Comparison of ENCODE assay signal across 8 cellular contexts in the genomic region with DNA sequence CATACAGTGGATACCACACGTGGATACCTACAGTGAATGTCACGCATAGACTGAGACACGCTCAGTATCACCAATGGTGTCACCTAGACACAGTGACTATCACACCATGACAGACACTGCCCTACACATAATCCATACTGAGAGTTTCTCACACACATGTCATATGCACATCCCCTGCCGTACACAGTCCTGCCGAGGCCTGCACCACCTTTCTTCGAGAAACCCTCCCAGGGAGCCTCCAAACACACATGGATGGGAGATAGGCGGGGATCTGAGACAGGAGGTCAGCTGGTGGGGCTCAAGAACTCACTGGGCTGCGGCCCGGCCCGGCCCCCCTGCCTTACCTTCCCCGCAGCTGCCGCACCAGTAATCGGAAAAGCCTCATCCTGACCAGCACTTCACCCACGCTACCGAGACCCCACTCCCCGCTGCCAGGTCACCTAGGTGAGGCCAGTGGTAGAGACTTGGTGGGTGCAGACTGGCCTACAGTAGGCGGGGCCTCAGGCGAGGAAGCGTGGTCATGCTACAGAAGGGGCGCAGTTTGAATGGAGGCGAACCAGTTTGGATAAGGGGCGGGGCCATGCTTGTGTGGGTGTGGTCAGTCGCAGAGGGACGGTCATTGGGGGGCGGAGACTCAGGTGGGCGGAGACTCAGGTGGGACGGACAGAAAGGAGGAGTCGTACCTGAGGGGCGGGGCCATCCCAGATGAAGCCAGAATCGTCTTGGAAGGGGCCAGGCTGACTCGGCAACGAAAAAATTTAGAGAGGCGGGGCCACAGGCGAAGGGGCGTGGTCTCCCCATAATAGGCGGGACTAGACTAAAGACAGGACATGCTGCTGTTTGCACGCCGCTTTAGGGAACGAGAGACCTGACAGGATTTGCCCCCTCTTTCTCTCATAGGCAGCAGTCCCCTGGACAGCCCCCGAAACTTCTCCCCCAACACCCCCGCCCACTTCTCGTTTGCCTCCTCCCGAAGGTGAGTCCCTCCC. TPM values are rescaled to one million over a fixed set of nuclear protein-coding genes. Genes with fewer than 3 reads are reported as not detected.
DNase-seq lines count a peak whose midpoint lies in the region; ATAC-seq and TF ChIP-seq lines count a peak whose summit lies in the region.

No MANE protein-coding gene starts in this region.

- H3K4me1 Mint-ChIP-seq in nephron progenitor cell = peaks cover 50% of the 10 kb centered on the region

- no peaks in the 10 kb centered on the region for H3K36me3 Mint-ChIP-seq in nephron progenitor cell (ENCODE audit: low read depth)

- peaks cover 13% of the 10 kb centered on the region; the same call in 1 of the 2 replicates for H4K20me1 ChIP-seq in DOHH2 (ENCODE audit: control insufficient read depth, insufficient read depth, low read depth, low read length)
- H4K20me1 ChIP-seq in Karpas-422 (ENCODE audit: insufficient read depth, low read depth, low read length) = 0 out of 2 replicates have a peak, but pooled peaks cover 4% of the 10 kb centered on the region

- H3F3A ChIP-seq in DOHH2 (ENCODE audit: control insufficient read depth, insufficient read depth) = peaks cover 21% of the 10 kb centered on the region

- H3K79me2 ChIP-seq in DOHH2 (ENCODE audit: control insufficient read depth, low read length) (no peaks in the 10 kb centered on the region), Karpas-422 (ENCODE audit: low read length) (no peaks in the 10 kb centered on the region)

- no peak for TF ChIP-seq POLR2A in erythroblast (IDR thresholded peaks at IDR 0.05; ENCODE audit: low read length)

- H3K9me2 ChIP-seq in DOHH2 (replicated peaks; ENCODE audit: control insufficient read depth, low read length) (no peaks in the 10 kb centered on the region), Karpas-422 (replicated peaks; ENCODE audit: insufficient read depth, low read length) (no peaks in the 10 kb centered on the region)

- ATAC-seq in GM21515 (IDR thresholded peaks at IDR 0.05; ENCODE audit: unreplicated experiment) (no peak), HG03571 (IDR thresholded peaks at IDR 0.05; ENCODE audit: unreplicated experiment) (no peak)

- H3K9me3 ChIP-seq in DOHH2 (ENCODE audit: control insufficient read depth, insufficient read depth, low read length) = no peaks in the 10 kb centered on the region
- no peaks in the 10 kb centered on the region for H3K9me3 ChIP-seq in Karpas-422 (ENCODE audit: low read length)

- no peak overlapping the region for H3K27ac ChIP-seq in DOHH2 (ENCODE audit: low read depth, low read length)
- H3K27ac ChIP-seq in Karpas-422 (ENCODE audit: low read length) = no peak overlapping the region

- H3K36me3 ChIP-seq in DOHH2 (ENCODE audit: control insufficient read depth, low read length) = no peaks in the 10 kb centered on the region
- H3K36me3 ChIP-seq in Karpas-422 (ENCODE audit: insufficient read depth, low read length) = no peaks in the 10 kb centered on the region

- peaks cover 52% of the 10 kb centered on the region for H3K27me3 Mint-ChIP-seq in nephron progenitor cell (ENCODE audit: low read depth, poor library complexity)

- no peak overlapping the region for H2AFZ ChIP-seq in Karpas-422 (ENCODE audit: low read length)

- TF ChIP-seq CTCF in DOHH2 (IDR thresholded peaks at IDR 0.05; ENCODE audit: low read depth, low read length, poor library complexity, severe bottlenecking) (no peak), WI38 (IDR thresholded peaks at IDR 0.05; ENCODE audit: low read depth, low read length) (no peak), nephron progenitor cell (IDR thresholded peaks at IDR 0.05) (no peak)

- H3K4me1 ChIP-seq in DOHH2 (ENCODE audit: control insufficient read depth, low read length) = peaks cover 43% of the 10 kb centered on the region
- peaks cover 13% of the 10 kb centered on the region for H3K4me1 ChIP-seq in Karpas-422 (ENCODE audit: low read length)

- H3K9ac ChIP-seq in Karpas-422 (ENCODE audit: low read length) = no peak overlapping the region

- H3K4me3 ChIP-seq in DOHH2 (ENCODE audit: low read length) (0 out of 2 replicates have a peak overlapping the region, but pooled peaks have one; percentile 8), Karpas-422 (ENCODE audit: low read length) (no peak overlapping the region), WI38 (ENCODE audit: low read depth, low read length) (peak overlapping the region; percentile 12; the same call in 1 of the 2 replicates)

- H3K27me3 ChIP-seq in DOHH2 (ENCODE audit: control insufficient read depth, low read length) = peaks cover 6% of the 10 kb centered on the region
- no peaks in the 10 kb centered on the region for H3K27me3 ChIP-seq in Karpas-422 (ENCODE audit: low read length)

- peak overlapping the region; percentile 81 for H3K4me3 Mint-ChIP-seq in nephron progenitor cell

- peak overlapping the region; percentile 87 for H3K27ac Mint-ChIP-seq in nephron progenitor cell

- peak; percentile 95 for DNase-seq in Karpas-422
- peak; percentile 92 to 95 for DNase-seq in erythroblast (lab: John Stamatoyannopoulos, UW)
- peak; percentile 98 for DNase-seq in nephron progenitor cell
- no peak for DNase-seq in NCI-H1694 (lab: John Stamatoyannopoulos, UW)

- H3K4me2 ChIP-seq in DOHH2 (ENCODE audit: low read length) (peak overlapping the region; percentile 23; the same call in 1 of the 2 replicates), Karpas-422 (ENCODE audit: low read depth, low read length, poor library complexity, severe bottlenecking) (no peak overlapping the region)

- no peaks in the 10 kb centered on the region for H3K9me3 Mint-ChIP-seq in nephron progenitor cell

RNA-seq across cellular contexts. Expression of gene MAST1, which starts 2.1 kb away (rescaled TPM):
- 0.48 and 3.3 TPM in 2 replicates for total RNA-seq in Karpas-422 (2014; rRNA removed; shearing (Covaris generic); ENCODE audit: low replicate concordance)

RNA-seq across cellular contexts. Expression of gene RTBDN, which starts 6.0 kb away (rescaled TPM):
- not detected in 2 replicates for total RNA-seq in Karpas-422 (2014; rRNA removed; shearing (Covaris generic); ENCODE audit: low replicate concordance)

RNA-seq across cellular contexts. Expression of gene RNASEH2A, which starts 34.0 kb away (rescaled TPM):
- 37.8 and 48.4 TPM in 2 replicates for total RNA-seq in Karpas-422 (2014; rRNA removed; shearing (Covaris generic); ENCODE audit: low replicate concordance)

RNA-seq across cellular contexts. Expression of gene THSD8, which starts 38.5 kb away (rescaled TPM):
- total RNA-seq in Karpas-422 (2014; rRNA removed; shearing (Covaris generic); ENCODE audit: low replicate concordance) = 9.0 TPM in 1 of 2 replicates, not detected in the other

RNA-seq across cellular contexts. Expression of gene PRDX2, which starts 38.8 kb away (rescaled TPM):
- total RNA-seq in Karpas-422 (2014; rRNA removed; shearing (Covaris generic); ENCODE audit: low replicate concordance) = 372 and 566 TPM in 2 replicates
